ENCODE assay signal across 1 cellular context in the genomic region with DNA sequence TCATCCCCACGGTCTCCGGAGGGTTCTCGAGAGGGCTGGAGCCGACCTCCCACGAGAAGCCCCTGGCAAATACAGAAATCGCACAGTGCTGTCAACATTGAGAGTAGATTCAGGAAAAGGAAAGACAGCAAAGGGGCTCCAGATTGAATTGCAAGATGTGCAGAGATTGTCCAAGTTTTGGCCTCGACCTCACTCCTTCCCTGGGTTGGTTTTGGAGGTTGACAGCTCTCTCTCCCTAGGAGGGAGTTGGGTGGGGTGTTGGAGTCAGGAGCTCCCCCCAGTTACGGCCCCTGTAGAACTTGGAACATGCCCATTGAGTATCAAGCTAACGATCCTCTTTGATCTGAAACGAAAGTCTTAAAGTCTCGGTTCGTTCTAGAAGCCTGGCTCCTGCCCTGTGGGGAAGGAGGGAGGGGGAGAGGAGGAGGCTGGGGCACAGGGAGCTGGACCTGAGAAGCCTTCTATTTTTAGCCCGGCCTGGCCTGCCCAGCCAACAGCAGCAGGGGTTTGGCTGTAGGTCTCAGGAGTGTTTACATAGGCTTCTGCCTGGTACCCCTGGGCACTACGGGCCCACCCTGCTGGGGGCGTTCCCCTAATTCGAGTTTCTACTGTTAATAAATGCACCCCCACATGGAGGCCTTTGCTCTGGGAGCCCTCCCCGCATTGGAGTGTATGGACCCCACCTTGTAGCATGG.
TF ChIP-seq lines count a peak whose summit lies in the region.

No MANE protein-coding gene starts in this region.

TF ChIP-seq in H1, 55 proteins besides CTCF, POLR2A, EP300 and RAD21:
- no peak for TF ChIP-seq CBX8 (IDR thresholded peaks at IDR 0.05; ENCODE audit: borderline replicate concordance, low read depth, low read length)
- TF ChIP-seq, protein P1, sequence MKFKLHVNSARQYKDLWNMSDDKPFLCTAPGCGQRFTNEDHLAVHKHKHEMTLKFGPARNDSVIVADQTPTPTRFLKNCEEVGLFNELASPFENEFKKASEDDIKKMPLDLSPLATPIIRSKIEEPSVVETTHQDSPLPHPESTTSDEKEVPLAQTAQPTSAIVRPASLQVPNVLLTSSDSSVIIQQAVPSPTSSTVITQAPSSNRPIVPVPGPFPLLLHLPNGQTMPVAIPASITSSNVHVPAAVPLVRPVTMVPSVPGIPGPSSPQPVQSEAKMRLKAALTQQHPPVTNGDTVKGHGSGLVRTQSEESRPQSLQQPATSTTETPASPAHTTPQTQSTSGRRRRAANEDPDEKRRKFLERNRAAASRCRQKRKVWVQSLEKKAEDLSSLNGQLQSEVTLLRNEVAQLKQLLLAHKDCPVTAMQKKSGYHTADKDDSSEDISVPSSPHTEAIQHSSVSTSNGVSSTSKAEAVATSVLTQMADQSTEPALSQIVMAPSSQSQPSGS (IDR thresholded peaks at IDR 0.05; ENCODE audit: low read length), result no peak
- TF ChIP-seq CREB1 (IDR thresholded peaks at IDR 0.05), result no peak
